17 cellular contexts compared by ENCODE assay signal in genomic region chr1:112686417-112686816, GRCh38. TPM values are rescaled to one million over a fixed set of nuclear protein-coding genes. Genes with fewer than 3 reads are reported as not detected.
A peak's percentile ranks its signal among the peaks of the same experiment; 100 is the strongest.
DNase-seq lines count a peak whose midpoint lies in the region; ATAC-seq and TF ChIP-seq lines count a peak whose summit lies in the region.
"Had no signal": no experiment of that assay in that cellular context is flagged by ENCODE, and none has a peak within 500 bp of the region (broad histone marks: within the 10 kb centered on the region; RNA-seq: fewer than 3 reads in every experiment).

No MANE protein-coding gene starts in this region.

- peaks cover 6% of the 10 kb centered on the region for H3K36me3 Mint-ChIP-seq in activated naive CD4-positive, alpha-beta T cell treated with anti-CD3 and anti-CD28 coated beads, Interleukin-2, amount 50 U/mL, for 24 hours
- H3K36me3 Mint-ChIP-seq in type B pancreatic cell, result peaks cover 13% of the 10 kb centered on the region

- TF ChIP-seq CTCF in RWPE2 (IDR thresholded peaks at IDR 0.05; ENCODE audit: poor library complexity, severe bottlenecking) (no peak), esophagus muscularis mucosa (IDR thresholded peaks at IDR 0.05) (no peak), type B pancreatic cell (conservative IDR thresholded peaks at IDR 0.05) (no peak)

- no peaks in the 10 kb centered on the region for H3K9me3 Mint-ChIP-seq in activated naive CD4-positive, alpha-beta T cell treated with anti-CD3 and anti-CD28 coated beads, Interleukin-2, amount 50 U/mL, for 24 hours
- no peaks in the 10 kb centered on the region for H3K9me3 Mint-ChIP-seq in type B pancreatic cell
- H3K9me3 Mint-ChIP-seq: CD4-positive, alpha-beta memory T cell had no signal

- ATAC-seq in RWPE2 (ENCODE audit: low read depth) (no peak; the same call in 2 of the 3 replicates), GM21390 (IDR thresholded peaks at IDR 0.05; ENCODE audit: unreplicated experiment) (no peak), GM21737 (IDR thresholded peaks at IDR 0.05; ENCODE audit: unreplicated experiment) (no peak)
- ATAC-seq: HepG2 had no signal

- 68% methylated on average over 3 of the region's 3 CpGs for WGBS in esophagus muscularis mucosa

- no peak for TF ChIP-seq POLR2A in esophagus muscularis mucosa (IDR thresholded peaks at IDR 0.05; ENCODE audit: low read depth)

- peak overlapping the region; percentile 38 for H3K27ac Mint-ChIP-seq in activated naive CD4-positive, alpha-beta T cell treated with anti-CD3 and anti-CD28 coated beads, Interleukin-2, amount 50 U/mL, for 24 hours
- H3K27ac Mint-ChIP-seq in type B pancreatic cell, result peak overlapping the region; percentile 74

- no peak for TF ChIP-seq EP300 in esophagus muscularis mucosa (IDR thresholded peaks at IDR 0.05)

- peaks cover 8% of the 10 kb centered on the region for H3K4me1 Mint-ChIP-seq in activated naive CD4-positive, alpha-beta T cell treated with anti-CD3 and anti-CD28 coated beads, Interleukin-2, amount 50 U/mL, for 24 hours
- H3K4me1 Mint-ChIP-seq in type B pancreatic cell (ENCODE audit: unreplicated experiment), result peaks cover 24% of the 10 kb centered on the region

- no peaks in the 10 kb centered on the region for H3K9me3 ChIP-seq in RWPE2 (ENCODE audit: severe bottlenecking)
- no peaks in the 10 kb centered on the region for H3K9me3 ChIP-seq in esophagus muscularis mucosa

- no peak for DNase-seq in activated naive CD4-positive, alpha-beta T cell treated with anti-CD3 and anti-CD28 coated beads, Interleukin-2, amount 50 U/mL, for 16 hours
- DNase-seq in RWPE2 (ENCODE audit: low spot score) (no peak), esophagus muscularis mucosa (ENCODE audit: extremely low spot score) (peak; percentile 77), type B pancreatic cell (ENCODE audit: extremely low spot score, unreplicated experiment) (no peak), COR-L47 (lab: John Stamatoyannopoulos, UW) (no peak)
- DNase-seq: CD4-positive, alpha-beta memory T cell; DND-41; GF-D8; Karpas-422; NCI-H2029; NCI-H2171 treated with DMSO at 0.1 percent for 48 hours; NCI-H510A treated with DMSO at 0.1 percent for 48 hours; SHP77 treated with DMSO at 0.1 percent for 48 hours had no signal

- no peak overlapping the region for H3K4me3 ChIP-seq in RWPE2 (ENCODE audit: severe bottlenecking)
- H3K4me3 ChIP-seq in esophagus muscularis mucosa, result no peak overlapping the region

- intact Hi-C loops in esophagus muscularis mucosa (cut with DNase I), result no loop called here

- no peaks in the 10 kb centered on the region for H3K27me3 Mint-ChIP-seq in activated naive CD4-positive, alpha-beta T cell treated with anti-CD3 and anti-CD28 coated beads, Interleukin-2, amount 50 U/mL, for 24 hours
- H3K27me3 Mint-ChIP-seq in type B pancreatic cell, result no peaks in the 10 kb centered on the region
- H3K27me3 Mint-ChIP-seq: CD4-positive, alpha-beta memory T cell had no signal

- H3K27me3 ChIP-seq in RWPE2 (ENCODE audit: insufficient read depth, poor library complexity, severe bottlenecking), result no peaks in the 10 kb centered on the region
- no peaks in the 10 kb centered on the region for H3K27me3 ChIP-seq in esophagus muscularis mucosa

- H3K4me3 Mint-ChIP-seq in activated naive CD4-positive, alpha-beta T cell treated with anti-CD3 and anti-CD28 coated beads, Interleukin-2, amount 50 U/mL, for 24 hours, result no peak overlapping the region
- no peak overlapping the region for H3K4me3 Mint-ChIP-seq in type B pancreatic cell
- H3K4me3 Mint-ChIP-seq: CD4-positive, alpha-beta memory T cell had no signal

- H3K4me1 ChIP-seq in RWPE2 (ENCODE audit: insufficient read depth, poor library complexity, severe bottlenecking) (peaks cover 15% of the 10 kb centered on the region), esophagus muscularis mucosa (peaks cover 9 to 20% (median 12%) of the 10 kb centered on the region in 4 donors)

- H3K36me3 ChIP-seq in RWPE2 (ENCODE audit: low read depth), result peaks cover 41% of the 10 kb centered on the region
- H3K36me3 ChIP-seq in esophagus muscularis mucosa, result peaks cover 15 to 29% (median 20%) of the 10 kb centered on the region in 4 donors

- H3K27ac ChIP-seq in RWPE2 (ENCODE audit: poor library complexity, severe bottlenecking), result peak overlapping the region; percentile 60
- no peak overlapping the region for H3K27ac ChIP-seq in esophagus muscularis mucosa (replicated peaks in 1 of 4)

RNA-seq across cellular contexts. Expression of gene MOV10, which starts 12.0 kb away (rescaled TPM):
- 10 to 100 TPM; 12.3 to 24.1 (median 18.7) TPM for total RNA-seq in esophagus muscularis mucosa
- total RNA-seq in type B pancreatic cell (ENCODE audit: low replicate concordance), result 113 and 128 TPM in 2 replicates

RNA-seq across cellular contexts. Expression of gene RHOC, which starts 20.5 kb away (rescaled TPM):
- 100 to 1,000 TPM; 222 to 374 (median 324) TPM for total RNA-seq in esophagus muscularis mucosa
- total RNA-seq in type B pancreatic cell (ENCODE audit: low replicate concordance), result 131 and 173 TPM in 2 replicates

RNA-seq across cellular contexts. Expression of gene PPM1J, which starts 28.7 kb away (rescaled TPM):
- 1 to 10 TPM in 3 of 4 donors, under 1 TPM in 1; 0.42 to 3.6 (median 2.3) TPM for total RNA-seq in esophagus muscularis mucosa
- 2.5 and 2.6 TPM in 2 replicates for total RNA-seq in type B pancreatic cell (ENCODE audit: low replicate concordance)
